Comparison of ENCODE assay signal across 30 cellular contexts in genomic region chr10:113686028-113686427, GRCh38. TPM values are rescaled to one million over a fixed set of nuclear protein-coding genes. Genes with fewer than 3 reads are reported as not detected.
"Had no signal": no experiment of that assay in that cellular context is flagged by ENCODE, and none has a peak within 500 bp of the region (broad histone marks: within the 10 kb centered on the region; RNA-seq: fewer than 3 reads in every experiment).

No MANE protein-coding gene starts in this region.

- DNase-seq: hippocampal formation; kidney glomerular epithelial cell; left cardiac atrium; left lung; lower lobe of right lung; mammary epithelial cell; mesenchymal stem cell; naive thymus-derived CD8-positive, alpha-beta T cell; nucleus accumbens; pancreas; posterior cingulate gyrus; retina; right cardiac atrium; spleen; stimulated activated CD4-positive, alpha-beta T cell treated with anti-CD3 and anti-CD28 coated beads, Interleukin-4, amount 100 ng/mL, for 24 hours; stimulated activated naive CD4-positive, alpha-beta T cell treated with Interleukin-2 at 50 U/mL for 16 hours; stimulated activated naive CD8-positive, alpha-beta T cell treated with anti-CD3 and anti-CD28 coated beads, Interleukin-15, amount 100 ng/mL, for 72 hours; substantia nigra; uterus had no signal

- H3K4me3 Mint-ChIP-seq: naive thymus-derived CD8-positive, alpha-beta T cell; nephron; neural crest cell; stimulated activated effector memory CD8-positive, alpha-beta T cell treated with anti-CD3 and anti-CD28 coated beads, Interleukin-12 subunit alpha, Interleukin-12 subunit beta, amount 100 ng/mL, for 72 hours; stimulated activated naive CD8-positive, alpha-beta T cell treated with anti-CD3 and anti-CD28 coated beads, Interleukin-15, amount 100 ng/mL, for 72 hours; type B pancreatic cell had no signal

- FAIRE-seq: keratinocyte had no signal

- H3K4me1 Mint-ChIP-seq: nephron had no signal

- H3K36me3 Mint-ChIP-seq: stimulated activated effector memory CD8-positive, alpha-beta T cell treated with anti-CD3 and anti-CD28 coated beads, Interleukin-12 subunit alpha, Interleukin-12 subunit beta, amount 100 ng/mL, for 72 hours had no signal

- H3K4me1 ChIP-seq: prostate gland, uterus had no signal

- H3K9me3 ChIP-seq: pancreas, prostate gland had no signal

- H3K27ac Mint-ChIP-seq: nephron; stimulated activated effector memory CD8-positive, alpha-beta T cell treated with anti-CD3 and anti-CD28 coated beads, Interleukin-12 subunit alpha, Interleukin-12 subunit beta, amount 100 ng/mL, for 72 hours; stimulated activated naive CD8-positive, alpha-beta T cell treated with anti-CD3 and anti-CD28 coated beads, Interleukin-15, amount 100 ng/mL, for 72 hours; type B pancreatic cell had no signal

- H3K27ac ChIP-seq: left lung, lower lobe of right lung, pancreas, prostate gland, skin epidermis, spleen, tibial nerve, uterus had no signal

- H3K27me3 ChIP-seq: left lung, pancreas, spleen, tibial nerve, uterus had no signal

- ATAC-seq: left cardiac atrium; left lung; lower lobe of right lung; naive thymus-derived CD8-positive, alpha-beta T cell; pancreas; right cardiac atrium; sciatic nerve; stimulated activated effector memory CD8-positive, alpha-beta T cell treated with anti-CD3 and anti-CD28 coated beads, Interleukin-12 subunit alpha, Interleukin-12 subunit beta, amount 100 ng/mL, for 72 hours; stimulated activated naive CD8-positive, alpha-beta T cell treated with anti-CD3 and anti-CD28 coated beads, Interleukin-15, amount 100 ng/mL, for 72 hours had no signal

- H3K27me3 Mint-ChIP-seq: naive thymus-derived CD8-positive, alpha-beta T cell; stimulated activated naive CD8-positive, alpha-beta T cell treated with anti-CD3 and anti-CD28 coated beads, Interleukin-15, amount 100 ng/mL, for 72 hours; type B pancreatic cell had no signal

- H3K36me3 ChIP-seq: left lung, lower lobe of right lung, pancreas, prostate gland, uterus had no signal

- H3K4me3 ChIP-seq: left lung, lower lobe of right lung, pancreas, prostate gland, skin epidermis, spleen, tibial nerve, uterus had no signal

RNA-seq across cellular contexts. Expression of gene NRAP, which starts 22.2 kb away (rescaled TPM):
- total RNA-seq: lower lobe of right lung; mammary epithelial cell; naive thymus-derived CD8-positive, alpha-beta T cell; neural crest cell; osteoblast; sciatic nerve; temporal lobe had no signal
- polyA plus RNA-seq: keratinocyte; mammary epithelial cell; naive thymus-derived CD8-positive, alpha-beta T cell had no signal
